Comparison of ENCODE assay signal across 9 cellular contexts in genomic region chr1:2050793-2051682, GRCh38. TPM values are rescaled to one million over a fixed set of nuclear protein-coding genes. Genes with fewer than 3 reads are reported as not detected.
DNase-seq lines count a peak whose midpoint lies in the region; ATAC-seq and TF ChIP-seq lines count a peak whose summit lies in the region.
"Had no signal": no experiment of that assay in that cellular context is flagged by ENCODE, and none has a peak within 500 bp of the region (broad histone marks: within the 10 kb centered on the region; RNA-seq: fewer than 3 reads in every experiment).

No MANE protein-coding gene starts in this region.

- TF ChIP-seq POLR2A in HCT116 (IDR thresholded peaks at IDR 0.05; ENCODE audit: borderline replicate concordance, extremely low read depth, insufficient read depth, insufficient read length), result no peak

- peaks cover 11% of the 10 kb centered on the region for H3K4me1 Mint-ChIP-seq in activated CD8-positive, alpha-beta T cell treated with anti-CD3 and anti-CD28 coated beads for 36 hours (ENCODE audit: low read depth)

- no peaks in the 10 kb centered on the region for H3F3A ChIP-seq in smooth muscle cell (ENCODE audit: low read depth)

- H3K27me3 ChIP-seq in HCT116 (ENCODE audit: insufficient read depth, low read length) (no peaks in the 10 kb centered on the region), smooth muscle cell (ENCODE audit: low read depth) (peaks cover 43% of the 10 kb centered on the region)

- no peak overlapping the region for H3K27ac Mint-ChIP-seq in activated CD8-positive, alpha-beta T cell treated with anti-CD3 and anti-CD28 coated beads for 36 hours

- no peaks in the 10 kb centered on the region for H4K20me1 ChIP-seq in HCT116 (ENCODE audit: insufficient read depth)
- peaks cover 14% of the 10 kb centered on the region for H4K20me1 ChIP-seq in smooth muscle cell (ENCODE audit: low read depth)

- H3K9ac ChIP-seq in HCT116 (ENCODE audit: low read length), result peak overlapping the region; percentile 75
- H3K9ac ChIP-seq in smooth muscle cell (ENCODE audit: low read depth), result no peak overlapping the region

- no peaks in the 10 kb centered on the region for H3K9me3 ChIP-seq in HCT116 (ENCODE audit: control insufficient read depth in 1 of 2, insufficient read depth in 1 of 2, low read depth in 1 of 2, low read length in 2 of 2)
- H3K9me3 ChIP-seq in iPS-18c (ENCODE audit: control insufficient read depth, insufficient read depth, low read length), result no peaks in the 10 kb centered on the region
- H3K9me3 ChIP-seq in smooth muscle cell (replicated peaks; ENCODE audit: low read depth), result no peaks in the 10 kb centered on the region

- H2AFZ ChIP-seq in HCT116 (ENCODE audit: low read depth, low read length, poor library complexity, severe bottlenecking), result no peak overlapping the region
- no peak overlapping the region for H2AFZ ChIP-seq in smooth muscle cell (ENCODE audit: low read depth)

- no peak for TF ChIP-seq CTCF in HCT116 (IDR thresholded peaks at IDR 0.05 in 2 of 3, conservative IDR thresholded peaks at IDR 0.05 in 1 of 3; ENCODE audit: borderline replicate concordance in 1 of 3, insufficient read depth in 1 of 3, low read depth in 2 of 3, low read length in 2 of 3)
- no peak for TF ChIP-seq CTCF in activated CD8-positive, alpha-beta T cell treated with anti-CD3 and anti-CD28 coated beads for 36 hours (IDR thresholded peaks at IDR 0.05)
- TF ChIP-seq CTCF in smooth muscle cell (IDR thresholded peaks at IDR 0.05; ENCODE audit: borderline replicate concordance, insufficient read depth, poor library complexity, severe bottlenecking), result no peak

- H3K4me2 ChIP-seq in HCT116 (ENCODE audit: low read length) (peak overlapping the region; percentile 90), smooth muscle cell (peak overlapping the region; percentile 85)

- peaks cover 0 to 6% of the 10 kb centered on the region in 2 experiments; a peak in 2 of 4 replicates for H3K36me3 ChIP-seq in HCT116 (ENCODE audit: control insufficient read depth in 1 of 2, insufficient read depth in 2 of 2, low read length in 2 of 2)
- H3K36me3 ChIP-seq in smooth muscle cell (ENCODE audit: low read depth), result no peaks in the 10 kb centered on the region

- H3K36me3 Mint-ChIP-seq in activated CD8-positive, alpha-beta T cell treated with anti-CD3 and anti-CD28 coated beads for 36 hours (ENCODE audit: low read depth), result no peaks in the 10 kb centered on the region

- 7% methylated on average over 59 of the region's 84 CpGs for WGBS in smooth muscle cell (ENCODE audit: low lambda C conversion rate)

- no peak for ATAC-seq in HCT116
- no peak for ATAC-seq in activated CD8-positive, alpha-beta T cell treated with anti-CD3 and anti-CD28 coated beads for 36 hours

- H3K79me2 ChIP-seq in HCT116 (ENCODE audit: insufficient read depth, low read length) (peaks cover 36% of the 10 kb centered on the region), smooth muscle cell (ENCODE audit: low read depth) (no peaks in the 10 kb centered on the region)

- H3K4me1 ChIP-seq in HCT116 (ENCODE audit: control insufficient read depth in 1 of 2, insufficient read depth in 2 of 2, low read length in 2 of 2) (peaks cover 34 to 57% of the 10 kb centered on the region in 2 experiments), smooth muscle cell (ENCODE audit: low read depth) (no peaks in the 10 kb centered on the region)

- intact Hi-C loops in HCT116 (cut with micrococcal nuclease), result no loop called here
- intact Hi-C loops in activated CD8-positive, alpha-beta T cell treated with anti-CD3 and anti-CD28 coated beads for 36 hours (cut with micrococcal nuclease), result no loop called here

- peak overlapping the region; percentile 66 for H3K4me3 Mint-ChIP-seq in activated CD8-positive, alpha-beta T cell treated with anti-CD3 and anti-CD28 coated beads for 36 hours

- H3K4me3 ChIP-seq in HCT116 (replicated peaks in 1 of 2; ENCODE audit: low read depth in 1 of 2, low read length in 2 of 2), result peak overlapping the region; percentile 75 to 82
- peak overlapping the region; percentile 88 for H3K4me3 ChIP-seq in iPS-18c (ENCODE audit: insufficient read depth, low read depth, low read length)
- peak overlapping the region; percentile 56 for H3K4me3 ChIP-seq in smooth muscle cell

- DNase-seq in HCT116 (ENCODE audit: low read depth, low spot score) (no peak), smooth muscle cell (lab: John Stamatoyannopoulos, UW; ENCODE audit: unreplicated experiment) (no peak), NCI-H774 (lab: John Stamatoyannopoulos, UW) (no peak), middle frontal gyrus (ENCODE audit: extremely low spot score, low spot score) (no peak), NCI-H1105 (lab: John Stamatoyannopoulos, UW) (no peak)
- peak; percentile 28 for DNase-seq in activated CD8-positive, alpha-beta T cell treated with anti-CD3 and anti-CD28 coated beads for 36 hours

- TSS peak; percentile 53 for BruUV-seq in HCT116 (replicated peaks; lab: Mats Ljungman, UMichigan)

- H3K27me3 Mint-ChIP-seq in activated CD8-positive, alpha-beta T cell treated with anti-CD3 and anti-CD28 coated beads for 36 hours, result peaks cover 6% of the 10 kb centered on the region

- H3K27ac ChIP-seq in HCT116 (ENCODE audit: low read depth, low read length) (peak overlapping the region; percentile 69), smooth muscle cell (ENCODE audit: low read depth) (no peak overlapping the region)

- CTCF ChIA-PET in HCT116 (lab: Charles Lee), result no interaction called here
- CTCF ChIA-PET in activated CD8-positive, alpha-beta T cell treated with anti-CD3 and anti-CD28 coated beads for 36 hours (lab: Charles Lee), result no interaction called here

- TF ChIP-seq RAD21 in HCT116 (IDR thresholded peaks at IDR 0.05; ENCODE audit: low read depth), result no peak

- no peaks in the 10 kb centered on the region for H3K9me2 ChIP-seq in HCT116 (ENCODE audit: insufficient read depth)

- no peaks in the 10 kb centered on the region for H3K9me3 Mint-ChIP-seq in activated CD8-positive, alpha-beta T cell treated with anti-CD3 and anti-CD28 coated beads for 36 hours

- POLR2A ChIA-PET in HCT116 (lab: Charles Lee), result no interaction called here
- POLR2A ChIA-PET in activated CD8-positive, alpha-beta T cell treated with anti-CD3 and anti-CD28 coated beads for 36 hours (lab: Charles Lee), result interaction anchor here (1.0 kb wide), 1 partner anchor 40 kb away, joined by 3 read pairs; no protein-coding TSS in a partner anchor

- RAD21 ChIA-PET in HCT116 (lab: Charles Lee; ENCODE audit: low non-redundant PET in 1 of 2, low total read pairs in 2 of 2, uncharacterized antibody in 2 of 2, unreplicated experiment in 2 of 2), result no interaction called here

TF ChIP-seq in HCT116, 20 proteins besides CTCF, POLR2A, EP300 and RAD21:
- TF ChIP-seq ELF1 (IDR thresholded peaks at IDR 0.05; ENCODE audit: borderline replicate concordance, low read depth) (no peak), SP1 (IDR thresholded peaks at IDR 0.05; ENCODE audit: low read depth) (no peak), MAX (IDR thresholded peaks at IDR 0.05) (no peak), CBX3 (IDR thresholded peaks at IDR 0.05; ENCODE audit: low read depth) (no peak), YY1 (IDR thresholded peaks at IDR 0.05; ENCODE audit: extremely low read depth, insufficient replicate concordance, low read depth, low read length) (no peak), SRF (IDR thresholded peaks at IDR 0.05; ENCODE audit: low read depth) (no peak), REST (IDR thresholded peaks at IDR 0.05; ENCODE audit: low read depth) (no peak), TCF7L2 (IDR thresholded peaks at IDR 0.05; ENCODE audit: borderline replicate concordance, extremely low read depth, insufficient read depth, insufficient read length) (no peak), JUND (IDR thresholded peaks at IDR 0.05) (no peak)

RNA-seq across cellular contexts. Expression of gene PRKCZ, which starts 0.8 kb away (rescaled TPM):
- total RNA-seq in HCT116 (2021; ENCODE audit: unreplicated experiment) (46.8 TPM), smooth muscle cell (5.8 and 22.4 TPM in 2 replicates)
- 40.1 and 45.4 TPM in 2 replicates for polyA plus RNA-seq in HCT116 (2012)
- total RNA-seq in activated CD8-positive, alpha-beta T cell treated with anti-CD3 and anti-CD28 coated beads for 36 hours, result 10 to 100 TPM; 15.4 to 15.7 TPM
- polyA plus RNA-seq in smooth muscle cell, result 10.3 and 21.3 TPM in 2 replicates

RNA-seq across cellular contexts. Expression of gene GABRD, which starts 31.9 kb away (rescaled TPM):
- total RNA-seq in HCT116 (2021; ENCODE audit: unreplicated experiment), result 15.6 TPM
- 21.8 and 30.5 TPM in 2 replicates for polyA plus RNA-seq in HCT116 (2012)
- not detected for total RNA-seq in activated CD8-positive, alpha-beta T cell treated with anti-CD3 and anti-CD28 coated beads for 36 hours
- not detected in 2 replicates for total RNA-seq in smooth muscle cell
- polyA plus RNA-seq in smooth muscle cell, result not detected in 2 replicates
- total RNA-seq: fibroblast of lung; T-helper 1 cell treated with Interleukin-12 subunit alpha and Interleukin-12 subunit beta and Interleukin-4 antibody, amounts not matched to agents 30 ng/mL and 1 ng/mL, for 36 hours had no signal
- polyA plus RNA-seq: fibroblast of lung had no signal

RNA-seq across cellular contexts. Expression of gene CFAP74, which starts 47.5 kb away (rescaled TPM):
- total RNA-seq in HCT116 (2021; ENCODE audit: unreplicated experiment) (4.9 TPM), smooth muscle cell (0.09 TPM in 1 of 2 replicates, not detected in the other)
- 2.9 and 3.3 TPM in 2 replicates for polyA plus RNA-seq in HCT116 (2012)
- total RNA-seq in activated CD8-positive, alpha-beta T cell treated with anti-CD3 and anti-CD28 coated beads for 36 hours, result under 1 TPM; 0.38 to 0.41 TPM
- not detected in 2 replicates for polyA plus RNA-seq in smooth muscle cell
- total RNA-seq: fibroblast of lung; T-helper 1 cell treated with Interleukin-12 subunit alpha and Interleukin-12 subunit beta and Interleukin-4 antibody, amounts not matched to agents 30 ng/mL and 1 ng/mL, for 36 hours had no signal
- polyA plus RNA-seq: fibroblast of lung had no signal

Comparison
In these comparisons a context has a peak if more than half of its experiments do, and no peak if none do; other contexts are left out.
1. RNA of gene GABRD, which starts 31.9 kb away (total RNA-seq): 15.6 TPM in HCT116 (single experiment); not detected in activated CD8-positive, alpha-beta T cell treated with anti-CD3 and anti-CD28 coated beads for 36 hours and not detected in smooth muscle cell; every median in the first group is over 10 times any median in the second.
2. Peak in every context shown above with its lines, with median percentiles within 50 percentile points of each other: H3K4me3 ChIP-seq.